Comparison of ENCODE assay signal across 14 cellular contexts in the genomic region with DNA sequence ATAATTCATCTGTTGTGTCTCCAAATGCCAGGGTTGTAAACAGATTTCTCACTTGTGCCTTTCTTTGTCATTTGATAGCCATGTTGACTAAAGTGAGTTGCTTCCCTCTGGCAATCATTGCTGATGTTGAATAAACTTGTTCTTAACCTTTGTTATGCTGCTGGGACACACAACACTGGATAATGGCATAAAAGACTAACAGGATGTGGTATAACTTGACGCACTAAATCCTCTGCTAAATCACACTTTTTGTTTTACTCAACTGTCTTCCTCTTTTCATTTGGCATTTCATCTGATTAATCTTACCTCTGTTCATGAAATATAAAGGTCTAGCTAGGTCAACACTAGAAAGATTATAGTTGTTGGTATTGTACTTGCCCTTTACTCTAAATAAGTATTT. TPM values are rescaled to one million over a fixed set of nuclear protein-coding genes. Genes with fewer than 3 reads are reported as not detected.
DNase-seq lines count a peak whose midpoint lies in the region; ATAC-seq and TF ChIP-seq lines count a peak whose summit lies in the region.
"Had no signal": no experiment of that assay in that cellular context is flagged by ENCODE, and none has a peak within 500 bp of the region (broad histone marks: within the 10 kb centered on the region; RNA-seq: fewer than 3 reads in every experiment).

No MANE protein-coding gene starts in this region.

- DNase-seq in NCI-H510A treated with DMSO at 0.1 percent for 48 hours (lab: John Stamatoyannopoulos, UW) (peak; percentile 33), NCI-H510A (lab: John Stamatoyannopoulos, UW) (no peak), KBM-7 (peak; percentile 14), mucosa of descending colon (no peak), AG20443 (ENCODE audit: low spot score) (no peak), NCI-H187 (lab: John Stamatoyannopoulos, UW) (no peak)
- no peak for DNase-seq in activated T-helper 1 cell treated with anti-CD3 and anti-CD28 coated beads, Interleukin-12 subunit alpha, Interleukin-12 subunit beta, Interleukin-2, Interleukin-4 antibody, amounts not matched to agents 30 ng/mL and 10 ng/mL and 1 ng/mL, durations not matched to agents 14 hours and 24 hours and 36 hours (ENCODE audit: low spot score)
- no peak for DNase-seq in stimulated activated CD4-positive, alpha-beta T cell treated with anti-CD3 and anti-CD28 coated beads, Interleukin-15, amount 100 ng/mL, for 24 hours
- DNase-seq: cortex of kidney, mesendoderm, MG63, nucleus accumbens, SK-N-SH had no signal

- H3K4me1 ChIP-seq in mucosa of descending colon (ENCODE audit: low read depth): no peaks in the 10 kb centered on the region

- peak overlapping the region; percentile 19 for H3K27ac Mint-ChIP-seq in activated T-helper 1 cell treated with anti-CD3 and anti-CD28 coated beads, Interleukin-12 subunit alpha, Interleukin-12 subunit beta, Interleukin-2, Interleukin-4 antibody, amounts not matched to agents 30 ng/mL and 10 ng/mL and 1 ng/mL, durations not matched to agents 14 hours and 24 hours and 36 hours

- no peaks in the 10 kb centered on the region for H3K9me3 ChIP-seq in mucosa of descending colon
- H3K9me3 ChIP-seq: MG63, SK-N-SH had no signal

- H3K4me3 Mint-ChIP-seq in activated T-helper 1 cell treated with anti-CD3 and anti-CD28 coated beads, Interleukin-12 subunit alpha, Interleukin-12 subunit beta, Interleukin-2, Interleukin-4 antibody, amounts not matched to agents 30 ng/mL and 10 ng/mL and 1 ng/mL, durations not matched to agents 14 hours and 24 hours and 36 hours: no peak overlapping the region
- H3K4me3 Mint-ChIP-seq: stimulated activated naive CD8-positive, alpha-beta T cell treated with anti-CD3 and anti-CD28 coated beads, Interleukin-15, Interleukin-2, amounts not matched to agents 100 ng/mL and 50 ng/mL, for 24 hours had no signal

- no peak overlapping the region for H3K4me3 ChIP-seq in mucosa of descending colon
- H3K4me3 ChIP-seq: MG63 had no signal

- peaks cover 2% of the 10 kb centered on the region for H3K27me3 Mint-ChIP-seq in activated T-helper 1 cell treated with anti-CD3 and anti-CD28 coated beads, Interleukin-12 subunit alpha, Interleukin-12 subunit beta, Interleukin-2, Interleukin-4 antibody, amounts not matched to agents 30 ng/mL and 10 ng/mL and 1 ng/mL, durations not matched to agents 14 hours and 24 hours and 36 hours (ENCODE audit: insufficient read depth)

- peaks cover 20% of the 10 kb centered on the region for H3K4me1 Mint-ChIP-seq in activated T-helper 1 cell treated with anti-CD3 and anti-CD28 coated beads, Interleukin-12 subunit alpha, Interleukin-12 subunit beta, Interleukin-2, Interleukin-4 antibody, amounts not matched to agents 30 ng/mL and 10 ng/mL and 1 ng/mL, durations not matched to agents 14 hours and 24 hours and 36 hours (ENCODE audit: low read depth)

- peak; percentile 61 for ATAC-seq in mucosa of descending colon

- H3K36me3 ChIP-seq in mucosa of descending colon (ENCODE audit: low read depth): no peaks in the 10 kb centered on the region
- H3K36me3 ChIP-seq: MG63 had no signal

- H3K36me3 Mint-ChIP-seq in activated T-helper 1 cell treated with anti-CD3 and anti-CD28 coated beads, Interleukin-12 subunit alpha, Interleukin-12 subunit beta, Interleukin-2, Interleukin-4 antibody, amounts not matched to agents 30 ng/mL and 10 ng/mL and 1 ng/mL, durations not matched to agents 14 hours and 24 hours and 36 hours (ENCODE audit: low read depth): no peaks in the 10 kb centered on the region

- in situ Hi-C loops in KBM-7 (cut with MboI; ENCODE audit: low pct_unique_long_range_greater_than_20kb, low sequenced_read_pairs): no loop called here

- no peaks in the 10 kb centered on the region for H3K9me3 Mint-ChIP-seq in activated T-helper 1 cell treated with anti-CD3 and anti-CD28 coated beads, Interleukin-12 subunit alpha, Interleukin-12 subunit beta, Interleukin-2, Interleukin-4 antibody, amounts not matched to agents 30 ng/mL and 10 ng/mL and 1 ng/mL, durations not matched to agents 14 hours and 24 hours and 36 hours

- intact Hi-C loops in activated T-helper 1 cell treated with anti-CD3 and anti-CD28 coated beads, Interleukin-12 subunit alpha, Interleukin-12 subunit beta, Interleukin-2, Interleukin-4 antibody, amounts not matched to agents 30 ng/mL and 10 ng/mL and 1 ng/mL, durations not matched to agents 14 hours and 24 hours and 36 hours (cut with micrococcal nuclease): no loop called here
- intact Hi-C loops in mucosa of descending colon (cut with DNase I, micrococcal nuclease): no loop called here

- no peak for TF ChIP-seq CTCF in mucosa of descending colon (IDR thresholded peaks at IDR 0.05)

RNA-seq across cellular contexts. Expression of a gene that starts 17.6 kb away (rescaled TPM):
- not detected in 2 replicates for total RNA-seq in activated T-helper 1 cell treated with anti-CD3 and anti-CD28 coated beads, Interleukin-12 subunit alpha, Interleukin-12 subunit beta, Interleukin-2, Interleukin-4 antibody, amounts not matched to agents 30 ng/mL and 10 ng/mL and 1 ng/mL, durations not matched to agents 14 hours and 24 hours and 36 hours
- under 1 TPM in 1 of 3 donors, not detected in 2; 0.14 TPM for total RNA-seq in mucosa of descending colon

RNA-seq across cellular contexts. Expression of a gene that starts 22.4 kb away (rescaled TPM):
- total RNA-seq in activated T-helper 1 cell treated with anti-CD3 and anti-CD28 coated beads, Interleukin-12 subunit alpha, Interleukin-12 subunit beta, Interleukin-2, Interleukin-4 antibody, amounts not matched to agents 30 ng/mL and 10 ng/mL and 1 ng/mL, durations not matched to agents 14 hours and 24 hours and 36 hours: 0.18 TPM in 1 of 2 replicates, not detected in the other
- total RNA-seq in mucosa of descending colon: 10 to 100 TPM in 1 of 3 donors, 1 to 10 TPM in 2; 2.7 to 30.8 (median 3.9) TPM

RNA-seq across cellular contexts. Expression of a gene that starts 28.1 kb away (rescaled TPM):
- total RNA-seq in activated T-helper 1 cell treated with anti-CD3 and anti-CD28 coated beads, Interleukin-12 subunit alpha, Interleukin-12 subunit beta, Interleukin-2, Interleukin-4 antibody, amounts not matched to agents 30 ng/mL and 10 ng/mL and 1 ng/mL, durations not matched to agents 14 hours and 24 hours and 36 hours: not detected in 2 replicates
- not detected for total RNA-seq in mucosa of descending colon

RNA-seq across cellular contexts. Expression of a gene that starts 34.2 kb away (rescaled TPM):
- not detected in 2 replicates for total RNA-seq in activated T-helper 1 cell treated with anti-CD3 and anti-CD28 coated beads, Interleukin-12 subunit alpha, Interleukin-12 subunit beta, Interleukin-2, Interleukin-4 antibody, amounts not matched to agents 30 ng/mL and 10 ng/mL and 1 ng/mL, durations not matched to agents 14 hours and 24 hours and 36 hours
- total RNA-seq in mucosa of descending colon: 1 to 10 TPM in 1 of 3 donors, under 1 TPM in 1, not detected in 1; 0.52 to 8.1 TPM

Comparison
In these comparisons a context has a peak if more than half of its experiments do, and no peak if none do; other contexts are left out.
1. DNase-seq: peak in NCI-H510A treated with DMSO at 0.1 percent for 48 hours (single experiment) and KBM-7 (single experiment); none in NCI-H510A (single experiment), activated T-helper 1 cell treated with anti-CD3 and anti-CD28 coated beads, Interleukin-12 subunit alpha, Interleukin-12 subunit beta, Interleukin-2, Interleukin-4 antibody, amounts not matched to agents 30 ng/mL and 10 ng/mL and 1 ng/mL, durations not matched to agents 14 hours and 24 hours and 36 hours (single experiment), mucosa of descending colon (0 of 3), stimulated activated CD4-positive, alpha-beta T cell treated with anti-CD3 and anti-CD28 coated beads, Interleukin-15, amount 100 ng/mL, for 24 hours (single experiment), AG20443 (single experiment) and NCI-H187 (0 of 2).